16 cellular contexts compared by ENCODE assay signal in the genomic region with DNA sequence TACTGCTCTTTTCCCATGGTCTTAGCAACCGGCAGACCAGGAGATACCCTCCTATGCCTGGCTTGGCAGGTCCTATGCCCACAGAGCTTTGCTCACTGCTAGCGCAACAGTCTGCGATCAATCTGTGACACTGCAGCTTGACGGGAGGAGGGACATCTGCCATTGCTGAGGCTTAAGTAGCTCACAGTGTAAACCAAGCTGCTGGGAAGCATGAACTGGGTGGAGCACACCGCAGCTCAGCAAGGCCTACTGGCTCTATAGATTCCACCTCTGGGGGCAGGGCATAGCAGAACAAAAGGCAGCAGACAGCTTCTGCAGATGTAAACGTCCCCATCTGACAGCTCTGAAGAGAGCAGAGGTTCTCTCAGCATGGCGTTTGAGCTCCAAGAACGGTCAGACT. TPM values are rescaled to one million over a fixed set of nuclear protein-coding genes. Genes with fewer than 3 reads are reported as not detected.
DNase-seq lines count a peak whose midpoint lies in the region; FAIRE-seq and TF ChIP-seq lines count a peak whose summit lies in the region.
"Had no signal": no experiment of that assay in that cellular context is flagged by ENCODE, and none has a peak within 500 bp of the region (broad histone marks: within the 10 kb centered on the region; RNA-seq: fewer than 3 reads in every experiment).

No MANE protein-coding gene starts in this region.

- intact Hi-C loops in MCF 10A (cut with micrococcal nuclease) = no loop called here

- BruUV-seq in MCF 10A (replicated peaks; lab: Mats Ljungman, UMichigan) = no TSS peak

- CTCF ChIA-PET in MCF 10A (lab: Yijun Ruan, JAX) = interaction anchor here (2.1 kb wide), 1 partner anchor 277 kb away, joined by 7 read pairs; no protein-coding TSS in a partner anchor

- no peaks in the 10 kb centered on the region for H3K36me3 Mint-ChIP-seq in MCF 10A (ENCODE audit: insufficient read depth, unreplicated experiment)
- H3K36me3 Mint-ChIP-seq: CD8-positive, alpha-beta memory T cell had no signal

- in situ Hi-C loops in G401 (cut with HindIII; ENCODE audit: low sequenced_read_pairs) = no loop called here

- peaks cover 16% of the 10 kb centered on the region for H3K27me3 Mint-ChIP-seq in MCF 10A (ENCODE audit: insufficient read depth, unreplicated experiment)

- no peaks in the 10 kb centered on the region for H3K9me3 Mint-ChIP-seq in MCF 10A (ENCODE audit: unreplicated experiment)

- H3K27ac Mint-ChIP-seq in MCF 10A (ENCODE audit: low read depth, unreplicated experiment) = no peak overlapping the region
- H3K27ac Mint-ChIP-seq: CD8-positive, alpha-beta memory T cell had no signal

- no peaks in the 10 kb centered on the region for H3K4me1 Mint-ChIP-seq in MCF 10A (ENCODE audit: insufficient read depth, unreplicated experiment)
- H3K4me1 Mint-ChIP-seq: CD8-positive, alpha-beta memory T cell had no signal

- DNase-seq in D721Med (ENCODE audit: insufficient read length, low spot score) (no peak), G401 (ENCODE audit: low spot score) (peak; percentile 72), NCI-H69 (lab: John Stamatoyannopoulos, UW) (peak; percentile 73), cerebellar cortex (ENCODE audit: low spot score) (peak; percentile 68), MCF 10A (ENCODE audit: unreplicated experiment) (no peak), superior temporal gyrus (ENCODE audit: extremely low spot score) (no peak), AML-193 (lab: John Stamatoyannopoulos, UW) (no peak)
- DNase-seq: CD8-positive, alpha-beta memory T cell; GF-D8; GM23248; NCI-H1105; NCI-H1694 treated with DMSO at 0.1 percent for 48 hours; NCI-H345; T-helper 2 cell had no signal

- FAIRE-seq in D721Med (lab: Jason Lieb, UNC) = peak; percentile 32
- FAIRE-seq: GM12878, K562 had no signal

- POLR2A ChIA-PET in MCF 10A (lab: Yijun Ruan, JAX) = no interaction called here

- TF ChIP-seq CTCF in D721Med (IDR thresholded peaks at IDR 0.05; ENCODE audit: insufficient read depth, missing control alignments) = no peak
- no peak for TF ChIP-seq CTCF in MCF 10A (IDR thresholded peaks at IDR 0.05; ENCODE audit: unreplicated experiment)

- no peak overlapping the region for H3K4me3 Mint-ChIP-seq in MCF 10A (ENCODE audit: unreplicated experiment)
- H3K4me3 Mint-ChIP-seq: CD8-positive, alpha-beta memory T cell had no signal

RNA-seq across cellular contexts. Expression of gene MCTP1, which starts 40.4 kb away (rescaled TPM):
- not detected in 2 replicates for total RNA-seq in G401 (2014; rRNA removed; shearing (Covaris generic))
- 29.3 and 40.3 TPM in 2 replicates for total RNA-seq in MCF 10A (2022)
- total RNA-seq: GM23248 had no signal

Comparison
In these comparisons a context has a peak if more than half of its experiments do, and no peak if none do; other contexts are left out.
1. DNase-seq: peak in G401 (single experiment), NCI-H69 (single experiment) and cerebellar cortex (single experiment); none in D721Med (single experiment), MCF 10A (single experiment), superior temporal gyrus (single experiment) and AML-193 (0 of 2).
2. RNA of gene MCTP1, which starts 40.4 kb away (total RNA-seq): 29.3 to 40.3 TPM in MCF 10A; not detected in G401; every median in the first group is over 10 times any median in the second.